In the genomic region with DNA sequence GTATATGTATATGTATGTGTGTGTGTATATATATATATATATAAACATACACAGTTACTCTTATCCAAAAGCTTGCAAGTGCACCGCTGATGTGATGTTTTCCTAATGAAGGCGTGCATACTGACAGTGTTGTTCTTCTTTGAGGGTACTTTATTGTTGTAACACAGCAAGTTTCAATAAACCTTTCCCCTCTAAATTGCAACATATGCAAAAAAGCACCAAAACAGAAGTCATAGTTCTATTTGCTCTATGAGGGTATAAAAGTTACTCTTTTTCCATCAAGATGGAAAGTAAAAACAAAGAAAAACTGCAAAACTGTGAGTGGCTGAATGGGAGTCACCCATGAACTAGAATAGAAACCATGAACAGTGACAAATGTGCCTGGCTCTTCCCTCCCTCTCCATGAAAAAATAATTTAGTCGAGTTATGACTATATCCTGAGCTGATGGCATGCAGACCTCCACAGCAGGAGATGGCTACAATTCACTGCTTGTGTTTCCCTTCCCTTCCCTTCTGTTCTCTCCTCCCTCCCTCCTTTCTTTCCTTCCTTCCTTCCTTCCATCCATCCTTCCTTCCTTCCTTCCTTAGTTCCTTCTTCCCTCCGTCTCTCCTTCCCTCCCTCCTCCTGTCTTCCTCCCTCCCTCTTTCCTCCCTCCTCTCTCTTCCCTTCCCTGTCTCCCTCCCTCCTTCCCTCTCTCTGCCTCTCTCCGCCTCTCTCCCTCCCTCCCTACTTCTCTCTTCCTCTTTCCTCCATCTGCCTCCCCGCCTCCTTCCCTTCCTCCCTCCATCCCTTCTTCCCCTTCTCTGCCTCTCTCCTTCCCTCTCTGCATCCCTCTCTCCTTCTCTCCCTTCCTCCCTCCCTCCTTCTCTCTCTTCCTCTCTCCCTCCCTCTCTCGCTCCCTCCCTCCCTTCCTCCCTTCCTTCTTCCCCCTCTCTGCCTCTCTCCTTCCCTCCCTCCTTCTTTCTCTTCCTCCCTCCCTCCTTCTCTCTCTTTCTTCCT, we compare ENCODE assay signal across 30 cellular contexts.
"Had no signal": no experiment of that assay in that cellular context is flagged by ENCODE, and none has a peak within 500 bp of the region (broad histone marks: within the 10 kb centered on the region; RNA-seq: fewer than 3 reads in every experiment).

No MANE protein-coding gene starts in this region.

- H3K27ac ChIP-seq: adrenal gland, body of pancreas, Peyer's patch, SJSA1 had no signal

- FAIRE-seq: astrocyte, TTC549 had no signal

- H3K9me3 ChIP-seq: adrenal gland, body of pancreas, MG63, Peyer's patch, SJSA1, SK-N-SH had no signal

- H3K4me3 ChIP-seq: adrenal gland, body of pancreas, MG63, Peyer's patch, SJSA1 had no signal

- H3K4me2 ChIP-seq: SK-N-SH had no signal

- H3K9ac ChIP-seq: SK-N-SH had no signal

- H3K36me3 ChIP-seq: adrenal gland, MG63, Peyer's patch, SJSA1 had no signal

- H3K27me3 ChIP-seq: adrenal gland, MG63, Peyer's patch had no signal

- DNase-seq: activated CD4-positive, alpha-beta memory T cell treated with anti-CD3 and anti-CD28 coated beads for 36 hours; activated CD4-positive, alpha-beta T cell treated with anti-CD3 and anti-CD28 coated beads for 4 hours; activated CD4-positive, alpha-beta T cell treated with anti-CD3 and anti-CD28 coated beads, Interleukin-2, amount 50 U/mL, for 1 hour; activated CD8-positive, alpha-beta memory T cell treated with anti-CD3 and anti-CD28 coated beads, Interleukin-2, amount 50 U/mL, for 4 hours; activated gamma-delta T cell treated with Interleukin-2 at 50 U/mL for 16 hours; activated naive CD4-positive, alpha-beta T cell treated with anti-CD3 and anti-CD28 coated beads for 36 hours; activated T-cell treated with anti-CD3 and anti-CD28 coated beads for 4 hours; activated T-cell treated with anti-CD3 and anti-CD28 coated beads, Interleukin-2, amount 50 U/mL, for 4 hours; adrenal gland; body of pancreas; central memory CD4-positive, alpha-beta T cell; Kasumi-1; MG63; NCI-H1048; NCI-H1105 treated with DMSO at 0.1 percent for 48 hours; NCI-H1436; NCI-H1694; NCI-H1930; NCI-H2081 treated with DMSO at 0.1 percent for 48 hours; NCI-H345; NCI-H524 treated with DMSO at 0.1 percent for 48 hours; NK-92 treated with Interleukin-12 subunit alpha and Interleukin-12 subunit beta, amount 100 ng/mL, for 24 hours; PC-3; Peyer's patch; RPMI8226; SHP77 treated with DMSO at 0.1 percent for 48 hours; SK-N-SH had no signal

- H3K4me1 ChIP-seq: adrenal gland, body of pancreas, Peyer's patch, SJSA1 had no signal
